In the genomic region with DNA sequence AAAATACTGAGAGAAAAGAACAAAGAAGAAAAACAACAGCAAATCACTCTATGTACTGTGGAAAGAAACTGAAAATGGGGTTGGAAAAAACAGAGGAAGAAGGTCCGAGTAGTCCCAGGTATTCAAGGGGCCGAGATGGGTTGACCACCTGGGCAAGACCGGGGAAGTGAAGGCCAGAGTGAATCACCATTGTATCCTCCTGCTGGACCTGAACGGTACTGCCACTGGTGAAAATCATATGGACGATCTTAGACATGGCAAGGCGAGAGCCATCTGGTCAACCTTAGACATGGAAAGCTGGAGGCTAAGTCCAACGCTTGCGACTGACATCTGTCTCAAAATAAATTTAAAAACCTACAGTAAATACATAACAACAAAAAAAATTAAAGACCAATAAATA, we compare ENCODE assay signal across 2 cellular contexts.
TF ChIP-seq lines count a peak whose summit lies in the region.

No MANE protein-coding gene starts in this region.

TF ChIP-seq in liver, 16 proteins besides CTCF, POLR2A, EP300 and RAD21:
- TF ChIP-seq JUND (IDR thresholded peaks at IDR 0.05) = no peak
- no peak for TF ChIP-seq YY1 (IDR thresholded peaks at IDR 0.05)
- TF ChIP-seq TAF1 (conservative IDR thresholded peaks at IDR 0.05) = no peak
- TF ChIP-seq, protein P1, sequence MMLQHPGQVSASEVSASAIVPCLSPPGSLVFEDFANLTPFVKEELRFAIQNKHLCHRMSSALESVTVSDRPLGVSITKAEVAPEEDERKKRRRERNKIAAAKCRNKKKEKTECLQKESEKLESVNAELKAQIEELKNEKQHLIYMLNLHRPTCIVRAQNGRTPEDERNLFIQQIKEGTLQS (IDR thresholded peaks at IDR 0.05) = no peak

TF ChIP-seq in HepG2, 621 proteins besides CTCF, POLR2A, EP300 and RAD21:
- TF ChIP-seq RFX3 (CRISPR knock-in tag; IDR thresholded peaks at IDR 0.05) (no peak), HNRNPK (IDR thresholded peaks at IDR 0.05; ENCODE audit: low read depth, low read length, poor library complexity, severe bottlenecking) (no peak), BCL3 (CRISPR knock-in tag; IDR thresholded peaks at IDR 0.05) (no peak), ZNF557 (CRISPR knock-in tag; IDR thresholded peaks at IDR 0.05) (no peak)
